ENCODE assay signal across 18 cellular contexts in genomic region chr6:168650686-168651085, GRCh38.
DNase-seq lines count a peak whose midpoint lies in the region; ATAC-seq, FAIRE-seq and TF ChIP-seq lines count a peak whose summit lies in the region.
"Had no signal": no experiment of that assay in that cellular context is flagged by ENCODE, and none has a peak within 500 bp of the region (broad histone marks: within the 10 kb centered on the region; RNA-seq: fewer than 3 reads in every experiment).

No MANE protein-coding gene starts in this region.

- H4K20me1 ChIP-seq in GM23338 (replicated peaks; ENCODE audit: insufficient read depth), result no peaks in the 10 kb centered on the region

- TF ChIP-seq POLR2A in testis (IDR thresholded peaks at IDR 0.05), result no peak

- no peak overlapping the region for H3K4me3 ChIP-seq in GM23338
- H3K4me3 ChIP-seq in bronchial epithelial cell (ENCODE audit: low read depth, low read length), result no peak overlapping the region
- no peak overlapping the region for H3K4me3 ChIP-seq in testis
- H3K4me3 ChIP-seq in BE2C (ENCODE audit: low read depth, low read length), result no peak overlapping the region
- H3K4me3 ChIP-seq: Peyer's patch had no signal

- H3K27me3 ChIP-seq in GM23338 (ENCODE audit: insufficient read depth) (no peaks in the 10 kb centered on the region), bronchial epithelial cell (ENCODE audit: control insufficient read depth, insufficient read depth, low read length) (no peaks in the 10 kb centered on the region), testis (no peaks in the 10 kb centered on the region), BE2C (no peaks in the 10 kb centered on the region)
- H3K27me3 ChIP-seq: Peyer's patch had no signal

- peaks cover 7% of the 10 kb centered on the region for H3K36me3 Mint-ChIP-seq in GM23338 (ENCODE audit: low read depth)
- peaks cover 3% of the 10 kb centered on the region for H3K36me3 Mint-ChIP-seq in nephron (ENCODE audit: low read depth)
- H3K36me3 Mint-ChIP-seq: CD8-positive, alpha-beta T cell had no signal

- no peak overlapping the region for H2AFZ ChIP-seq in GM23338

- H3K36me3 ChIP-seq in GM23338 (ENCODE audit: insufficient read depth) (no peaks in the 10 kb centered on the region), bronchial epithelial cell (ENCODE audit: control insufficient read depth, insufficient read depth, low read length) (no peaks in the 10 kb centered on the region), testis (ENCODE audit: low read depth, missing control alignments) (no peaks in the 10 kb centered on the region), BE2C (no peaks in the 10 kb centered on the region)
- H3K36me3 ChIP-seq: Peyer's patch had no signal

- peaks cover 1% of the 10 kb centered on the region; the same call in 2 of the 3 replicates for H3K9me3 Mint-ChIP-seq in GM23338
- H3K9me3 Mint-ChIP-seq in nephron, result peaks cover under 1% of the 10 kb centered on the region
- H3K9me3 Mint-ChIP-seq: CD8-positive, alpha-beta T cell had no signal

- H3K9me3 ChIP-seq in testis (no peaks in the 10 kb centered on the region), BE2C (no peaks in the 10 kb centered on the region)

- H3K4me1 ChIP-seq in GM23338 (ENCODE audit: insufficient read depth) (peaks cover 9% of the 10 kb centered on the region; the same call in 1 of the 2 replicates), testis (peaks cover 28% of the 10 kb centered on the region), BE2C (no peaks in the 10 kb centered on the region)
- H3K4me1 ChIP-seq: Peyer's patch had no signal

- no peaks in the 10 kb centered on the region for H3K9me2 ChIP-seq in GM23338 (ENCODE audit: insufficient read depth)

- TF ChIP-seq CTCF in GM23338 (conservative IDR thresholded peaks at IDR 0.05; ENCODE audit: low read depth in 2 of 2) (no peak), bronchial epithelial cell (IDR thresholded peaks at IDR 0.05; ENCODE audit: insufficient read depth, low read length, severe bottlenecking) (no peak), nephron (IDR thresholded peaks at IDR 0.05; ENCODE audit: unreplicated experiment in 3 of 3) (no peak), testis (IDR thresholded peaks at IDR 0.05) (no peak), D721Med (IDR thresholded peaks at IDR 0.05; ENCODE audit: insufficient read depth, missing control alignments) (no peak), BE2C (IDR thresholded peaks at IDR 0.05; ENCODE audit: low read depth, low read length) (no peak)

- intact Hi-C loops in testis (cut with DNase I; ENCODE audit: low total_unique reads), result no loop called here

- H3K79me2 ChIP-seq in GM23338 (replicated peaks; ENCODE audit: insufficient read depth), result no peaks in the 10 kb centered on the region

- WGBS in testis, 2 donors, result 63 to 70% methylated on average over 15 of the region's 15 CpGs

- H3K4me3 Mint-ChIP-seq in GM23338 (no peak overlapping the region), nephron (no peak overlapping the region)
- H3K4me3 Mint-ChIP-seq: CD8-positive, alpha-beta T cell had no signal

- FAIRE-seq in bronchial epithelial cell (lab: Jason Lieb, UNC) (no peak), D721Med (lab: Jason Lieb, UNC) (no peak)
- FAIRE-seq: H54 had no signal

- H3K4me1 Mint-ChIP-seq in GM23338 (peaks cover 30% of the 10 kb centered on the region), nephron (peaks cover 51% of the 10 kb centered on the region)

- H3K27ac ChIP-seq in GM23338 (ENCODE audit: low read depth) (no peak overlapping the region), testis (peak overlapping the region in 1 of 2 donors; percentile 60)
- H3K27ac ChIP-seq: KMS-11, Peyer's patch had no signal

- H3K27me3 Mint-ChIP-seq in GM23338 (ENCODE audit: insufficient read depth, low read depth, poor library complexity), result peaks cover 9% of the 10 kb centered on the region
- peaks cover 28% of the 10 kb centered on the region for H3K27me3 Mint-ChIP-seq in nephron (ENCODE audit: low read depth)

- H3K4me2 ChIP-seq in GM23338, result no peak overlapping the region
- H3K4me2 ChIP-seq: KMS-11 had no signal

- ATAC-seq in GM23338 (no peak; the same call in 2 of the 3 replicates), GM19397 (IDR thresholded peaks at IDR 0.05; ENCODE audit: unreplicated experiment) (no peak)
- ATAC-seq: CD8-positive, alpha-beta T cell had no signal

- H3K27ac Mint-ChIP-seq in GM23338 (0 out of 2 replicates have a peak overlapping the region, but pooled peaks have one; percentile 20), nephron (peak overlapping the region in 2 of 3 experiments; percentile 40 to 45)
- H3K27ac Mint-ChIP-seq: CD8-positive, alpha-beta T cell had no signal

- DNase-seq in GM23338 (ENCODE audit: low spot score) (no peak), bronchial epithelial cell (ENCODE audit: low read depth) (peak; percentile 18), testis (peak; percentile 64), D721Med (ENCODE audit: insufficient read length, low spot score) (no peak), BE2C (no peak)
- DNase-seq: ACHN; CD8-positive, alpha-beta T cell; DMS 273 treated with DMSO at 0.1 percent for 48 hours; MM.1S; NCI-H1105; NCI-H187; NCI-H2171; Peyer's patch; SHP77 had no signal

- H3F3A ChIP-seq in GM23338 (replicated peaks; ENCODE audit: low read depth), result no peaks in the 10 kb centered on the region

TF ChIP-seq in GM23338, 12 proteins besides CTCF, POLR2A, EP300 and RAD21 (continues in another document):
- TF ChIP-seq ETS1 (IDR thresholded peaks at IDR 0.05) (no peak), EZH2 (IDR thresholded peaks at IDR 0.05; ENCODE audit: low read depth, unreplicated experiment) (no peak), POLR2AphosphoS5 (IDR thresholded peaks at IDR 0.05; ENCODE audit: low read depth) (no peak), REST (IDR thresholded peaks at IDR 0.05; ENCODE audit: unreplicated experiment) (no peak), JUNB (IDR thresholded peaks at IDR 0.05; ENCODE audit: unreplicated experiment) (no peak)

Comparison
In these comparisons a context has a peak if more than half of its experiments do, and no peak if none do; other contexts are left out.
1. DNase-seq: peak in bronchial epithelial cell (single experiment) and testis (single experiment); none in GM23338 (single experiment), D721Med (single experiment) and BE2C (single experiment).